Comparison of ENCODE assay signal across 8 cellular contexts in the genomic region with DNA sequence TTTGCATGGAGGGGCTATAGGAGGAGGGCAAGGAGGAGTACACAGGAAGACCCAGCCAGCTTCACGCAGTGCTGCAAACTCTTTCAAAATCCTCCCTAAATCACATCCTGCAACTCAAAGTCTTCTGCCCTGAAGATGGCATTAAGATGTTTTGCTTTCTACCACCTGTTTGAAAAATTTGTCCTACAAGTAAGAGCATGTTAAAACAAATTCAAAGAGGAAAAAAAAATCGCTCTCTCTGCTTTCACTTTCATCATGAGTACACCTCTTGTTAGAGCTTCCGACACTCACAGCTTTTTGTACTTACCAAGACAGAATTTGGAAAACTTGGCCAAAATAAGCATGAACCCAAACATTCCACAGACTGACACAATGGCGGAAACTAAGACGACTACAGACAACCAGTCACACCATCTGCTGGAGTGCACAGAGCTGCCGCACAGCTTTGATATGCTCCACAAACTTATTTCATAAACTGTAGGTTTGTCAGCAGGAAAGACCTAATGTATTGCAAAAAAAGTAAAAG. TPM values are rescaled to one million over a fixed set of nuclear protein-coding genes. Genes with fewer than 3 reads are reported as not detected.
DNase-seq lines count a peak whose midpoint lies in the region; ATAC-seq and TF ChIP-seq lines count a peak whose summit lies in the region.

No MANE protein-coding gene starts in this region.

- H3F3A ChIP-seq in smooth muscle cell (ENCODE audit: low read depth), result no peaks in the 10 kb centered on the region

- H3K79me2 ChIP-seq in smooth muscle cell (ENCODE audit: low read depth), result no peaks in the 10 kb centered on the region

- peaks cover 8% of the 10 kb centered on the region for H3K36me3 Mint-ChIP-seq in CD4-positive, CD25-positive, alpha-beta regulatory T cell

- H3K4me3 ChIP-seq in CD4-positive, CD25-positive, alpha-beta regulatory T cell (ENCODE audit: low read depth, low read length), result peak overlapping the region; percentile 90
- peak overlapping the region; percentile 55 to 70 (median 68) for H3K4me3 ChIP-seq in subcutaneous abdominal adipose tissue (ENCODE audit: low read depth in 1 of 5, low read length in 5 of 5)
- no peak overlapping the region for H3K4me3 ChIP-seq in smooth muscle cell

- no peaks in the 10 kb centered on the region for H3K27me3 ChIP-seq in CD4-positive, CD25-positive, alpha-beta regulatory T cell (ENCODE audit: control insufficient read depth, insufficient read depth, low read length)
- H3K27me3 ChIP-seq in subcutaneous abdominal adipose tissue (ENCODE audit: control insufficient read depth in 5 of 5, insufficient read depth in 4 of 5, low read length in 5 of 5) (no peaks in the 10 kb centered on the region), smooth muscle cell (ENCODE audit: low read depth) (no peaks in the 10 kb centered on the region)

- H2AFZ ChIP-seq in smooth muscle cell (ENCODE audit: low read depth), result no peak overlapping the region

- H3K4me1 ChIP-seq in CD4-positive, CD25-positive, alpha-beta regulatory T cell (ENCODE audit: control insufficient read depth, insufficient read depth, low read length, poor library complexity, severe bottlenecking), result peaks cover 32% of the 10 kb centered on the region
- H3K4me1 ChIP-seq in subcutaneous abdominal adipose tissue (ENCODE audit: control insufficient read depth in 5 of 5, insufficient read depth in 5 of 5, low read length in 5 of 5) (peaks cover 0 to 21% (median 15%) of the 10 kb centered on the region in 5 donors), smooth muscle cell (ENCODE audit: low read depth) (no peaks in the 10 kb centered on the region)

- no peak for TF ChIP-seq CTCF in smooth muscle cell (IDR thresholded peaks at IDR 0.05; ENCODE audit: borderline replicate concordance, insufficient read depth, poor library complexity, severe bottlenecking)

- H3K4me3 Mint-ChIP-seq in CD4-positive, CD25-positive, alpha-beta regulatory T cell, result peak overlapping the region; percentile 90 to 94 (median 92)

- peak overlapping the region in 4 of 5 donors; percentile 30 to 74 (median 64) for H3K9ac ChIP-seq in subcutaneous abdominal adipose tissue (ENCODE audit: low read length in 5 of 5)
- no peak overlapping the region for H3K9ac ChIP-seq in smooth muscle cell (ENCODE audit: low read depth)

- H3K4me1 Mint-ChIP-seq in CD4-positive, CD25-positive, alpha-beta regulatory T cell, result peaks cover 18 to 68% (median 48%) of the 10 kb centered on the region in 4 donors

- H3K9me3 Mint-ChIP-seq in CD4-positive, CD25-positive, alpha-beta regulatory T cell, result no peaks in the 10 kb centered on the region

- no peaks in the 10 kb centered on the region for H3K9me3 ChIP-seq in CD4-positive, CD25-positive, alpha-beta regulatory T cell (ENCODE audit: control insufficient read depth in 2 of 2, low read length in 2 of 2)
- H3K9me3 ChIP-seq in subcutaneous abdominal adipose tissue (ENCODE audit: control insufficient read depth in 5 of 5, low read length in 5 of 5) (no peaks in the 10 kb centered on the region), smooth muscle cell (replicated peaks; ENCODE audit: low read depth) (no peaks in the 10 kb centered on the region)

- H3K36me3 ChIP-seq in CD4-positive, CD25-positive, alpha-beta regulatory T cell (ENCODE audit: control insufficient read depth, insufficient read depth, low read length), result peaks cover 3% of the 10 kb centered on the region
- no peaks in the 10 kb centered on the region for H3K36me3 ChIP-seq in subcutaneous abdominal adipose tissue (ENCODE audit: control insufficient read depth in 5 of 5, insufficient read depth in 5 of 5, low read length in 5 of 5)
- H3K36me3 ChIP-seq in smooth muscle cell (ENCODE audit: low read depth), result no peaks in the 10 kb centered on the region

- H4K20me1 ChIP-seq in smooth muscle cell (ENCODE audit: low read depth), result no peaks in the 10 kb centered on the region

- peak; percentile 63 to 64 for ATAC-seq in CD4-positive, CD25-positive, alpha-beta regulatory T cell (ENCODE audit: low read depth in 2 of 2)
- ATAC-seq in GM19328 (IDR thresholded peaks at IDR 0.05; ENCODE audit: unreplicated experiment) (peak; percentile 54), HG03460 (IDR thresholded peaks at IDR 0.05; ENCODE audit: unreplicated experiment) (peak; percentile 59)

- peak in 2 of 3 donors; percentile 66 to 90 for DNase-seq in CD4-positive, CD25-positive, alpha-beta regulatory T cell
- DNase-seq in activated naive CD4-positive, alpha-beta T cell treated with anti-CD3 and anti-CD28 coated beads, Interleukin-2, amount 50 U/mL, for 16 hours, result peak; percentile 19
- DNase-seq in hepatic stellate cell (ENCODE audit: low spot score) (peak; percentile 48), DMS53 treated with DMSO at 0.1 percent for 48 hours (lab: John Stamatoyannopoulos, UW; ENCODE audit: unreplicated experiment) (no peak), smooth muscle cell (lab: John Stamatoyannopoulos, UW; ENCODE audit: unreplicated experiment) (no peak)

- H3K4me2 ChIP-seq in smooth muscle cell, result no peak overlapping the region

- H3K27ac ChIP-seq in CD4-positive, CD25-positive, alpha-beta regulatory T cell (ENCODE audit: insufficient read depth, low read length, poor library complexity, severe bottlenecking), result peak overlapping the region; percentile 85
- H3K27ac ChIP-seq in subcutaneous abdominal adipose tissue (ENCODE audit: low read depth, low read length), result peak overlapping the region; percentile 5
- no peak overlapping the region for H3K27ac ChIP-seq in smooth muscle cell (ENCODE audit: low read depth)

- H3K27ac Mint-ChIP-seq in CD4-positive, CD25-positive, alpha-beta regulatory T cell, result peak overlapping the region; percentile 90 to 97 (median 94)

- 91% methylated on average over 6 of the region's 6 CpGs for WGBS in smooth muscle cell (ENCODE audit: low lambda C conversion rate)

- no peaks in the 10 kb centered on the region for H3K27me3 Mint-ChIP-seq in CD4-positive, CD25-positive, alpha-beta regulatory T cell

RNA-seq across cellular contexts. Expression of a gene that starts 21.3 kb away (rescaled TPM):
- 53.9 TPM for total RNA-seq in CD4-positive, CD25-positive, alpha-beta regulatory T cell
- polyA plus RNA-seq in CD4-positive, CD25-positive, alpha-beta regulatory T cell, result 10 to 100 TPM; 41.8 to 63.0 (median 45.8) TPM
- total RNA-seq in smooth muscle cell, result 2.1 and 2.3 TPM in 2 replicates
- 0.08 and 0.70 TPM in 2 replicates for polyA plus RNA-seq in smooth muscle cell

Comparison
In these comparisons a context has a peak if more than half of its experiments do, and no peak if none do; other contexts are left out.
1. DNase-seq: peak in CD4-positive, CD25-positive, alpha-beta regulatory T cell (2 of 3), activated naive CD4-positive, alpha-beta T cell treated with anti-CD3 and anti-CD28 coated beads, Interleukin-2, amount 50 U/mL, for 16 hours (single experiment) and hepatic stellate cell (single experiment); none in DMS53 treated with DMSO at 0.1 percent for 48 hours (single experiment) and smooth muscle cell (single experiment).
2. RNA of a gene that starts 21.3 kb away (total RNA-seq): 53.9 TPM in CD4-positive, CD25-positive, alpha-beta regulatory T cell (single experiment); 2.1 to 2.3 TPM in smooth muscle cell; every median in the first group is over 10 times any median in the second.
3. Peak in every context shown above with its lines, with median percentiles within 50 percentile points of each other: ATAC-seq.